ENCODE assay signal across 1 cellular context in the genomic region with DNA sequence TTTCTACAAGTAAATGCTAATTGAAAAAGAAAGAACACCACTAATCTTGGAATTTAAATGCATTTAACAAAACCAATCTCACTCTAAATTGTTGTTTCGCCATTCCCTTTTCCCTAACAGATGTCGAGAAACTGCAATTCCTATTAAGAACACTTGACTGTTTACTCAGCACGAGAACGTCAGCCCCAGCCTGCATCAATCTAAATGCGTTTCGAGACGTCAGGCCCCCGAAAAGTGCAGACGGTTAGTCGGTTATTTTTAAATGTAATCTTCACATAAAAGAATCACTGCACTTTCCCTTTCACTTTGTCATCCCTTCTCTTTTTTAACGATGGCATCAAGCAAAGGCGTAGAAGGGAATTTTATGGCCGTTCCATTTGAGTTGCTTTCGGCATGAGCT.
TF ChIP-seq lines count a peak whose summit lies in the region.

No MANE protein-coding gene starts in this region.

TF ChIP-seq in SK-N-SH treated with all-trans-retinoic acid at 6 μM for 48 hours, 23 proteins besides CTCF, POLR2A, EP300 and RAD21 (continued from another document):
- TF ChIP-seq, protein P1, sequence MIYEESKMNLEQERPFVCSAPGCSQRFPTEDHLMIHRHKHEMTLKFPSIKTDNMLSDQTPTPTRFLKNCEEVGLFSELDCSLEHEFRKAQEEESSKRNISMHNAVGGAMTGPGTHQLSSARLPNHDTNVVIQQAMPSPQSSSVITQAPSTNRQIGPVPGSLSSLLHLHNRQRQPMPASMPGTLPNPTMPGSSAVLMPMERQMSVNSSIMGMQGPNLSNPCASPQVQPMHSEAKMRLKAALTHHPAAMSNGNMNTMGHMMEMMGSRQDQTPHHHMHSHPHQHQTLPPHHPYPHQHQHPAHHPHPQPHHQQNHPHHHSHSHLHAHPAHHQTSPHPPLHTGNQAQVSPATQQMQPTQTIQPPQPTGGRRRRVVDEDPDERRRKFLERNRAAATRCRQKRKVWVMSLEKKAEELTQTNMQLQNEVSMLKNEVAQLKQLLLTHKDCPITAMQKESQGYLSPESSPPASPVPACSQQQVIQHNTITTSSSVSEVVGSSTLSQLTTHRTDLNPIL (CRISPR knock-in tag; IDR thresholded peaks at IDR 0.05; ENCODE audit: low read depth), result no peak
